Comparison of ENCODE assay signal across 17 cellular contexts in the genomic region with DNA sequence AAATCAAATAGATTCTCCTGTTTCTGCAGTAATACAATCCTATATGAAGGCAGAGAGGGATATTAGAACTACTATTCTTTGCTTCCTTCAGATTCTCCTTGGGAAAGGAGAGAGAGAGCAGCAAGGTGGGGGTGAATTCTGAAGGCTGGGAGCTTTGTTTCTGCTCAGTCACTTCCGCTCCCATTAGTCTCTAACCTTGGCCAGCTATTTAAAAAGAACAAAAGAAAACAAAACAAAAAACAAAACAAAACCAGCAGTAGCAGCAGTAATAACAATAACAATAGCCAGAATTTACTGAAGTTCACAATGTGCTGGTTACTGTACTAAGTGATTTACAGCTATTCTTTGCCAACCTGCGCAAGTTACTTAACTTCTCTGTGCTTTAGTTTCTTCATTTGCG. TPM values are rescaled to one million over a fixed set of nuclear protein-coding genes. Genes with fewer than 3 reads are reported as not detected.
A peak's percentile ranks its signal among the peaks of the same experiment; 100 is the strongest.
DNase-seq lines count a peak whose midpoint lies in the region; ATAC-seq, FAIRE-seq and TF ChIP-seq lines count a peak whose summit lies in the region.
"Had no signal": no experiment of that assay in that cellular context is flagged by ENCODE, and none has a peak within 500 bp of the region (broad histone marks: within the 10 kb centered on the region; RNA-seq: fewer than 3 reads in every experiment).

No MANE protein-coding gene starts in this region.

- intact Hi-C loops in left cardiac atrium (cut with DNase I), result no loop called here

- H3K27ac ChIP-seq in endodermal cell (ENCODE audit: low read depth, low read length), result no peak overlapping the region
- no peak overlapping the region for H3K27ac ChIP-seq in GM23248
- H3K27ac ChIP-seq: 22Rv1, A549, C4-2B had no signal

- H3K9me3 ChIP-seq in endodermal cell (ENCODE audit: control insufficient read depth, low read length), result no peaks in the 10 kb centered on the region
- H3K9me3 ChIP-seq in GM23248 (ENCODE audit: low read depth), result no peaks in the 10 kb centered on the region
- H3K9me3 ChIP-seq: A549, Caco-2 had no signal

- H3K9me2 ChIP-seq in GM23248 (ENCODE audit: insufficient read depth), result no peaks in the 10 kb centered on the region

- H3K4me3 Mint-ChIP-seq in WTC11 (no peak overlapping the region), endodermal cell (no peak overlapping the region)
- H3K4me3 Mint-ChIP-seq: CD4-positive, alpha-beta T cell had no signal

- H4K20me1 ChIP-seq in GM23248 (ENCODE audit: insufficient read depth), result no peaks in the 10 kb centered on the region

- H3K4me1 ChIP-seq in endodermal cell (ENCODE audit: control insufficient read depth, insufficient read depth, low read length) (peaks cover 5% of the 10 kb centered on the region), GM23248 (ENCODE audit: insufficient read depth) (no peaks in the 10 kb centered on the region)
- H3K4me1 ChIP-seq: A549, Caco-2 had no signal

- H3K27me3 Mint-ChIP-seq in WTC11 (ENCODE audit: low read depth), result peaks cover 98% of the 10 kb centered on the region
- H3K27me3 Mint-ChIP-seq in endodermal cell (ENCODE audit: insufficient read depth), result peaks cover 69% of the 10 kb centered on the region

- 66% methylated on average over 3 of the region's 3 CpGs; no CpG with 5 or more reads in 1 of the 2 experiments for WGBS in endodermal cell (ENCODE audit: insufficient coverage in 1 of 2, insufficient read length in 1 of 2), 2 experiments
- WGBS in GM23248 (ENCODE audit: low coverage in 1 of 2, low lambda C conversion rate in 2 of 2, missing lambda C conversion rate in 2 of 2), 2 experiments, result 88 to 94% methylated on average over 3 of the region's 3 CpGs

- peak; percentile 44 for FAIRE-seq in GM12892 (lab: Jason Lieb, UNC)
- FAIRE-seq: A549, D721Med, G401.6 had no signal

- H3K36me3 ChIP-seq in endodermal cell (ENCODE audit: control insufficient read depth, insufficient read depth, low read length), result no peaks in the 10 kb centered on the region
- no peaks in the 10 kb centered on the region for H3K36me3 ChIP-seq in GM23248 (ENCODE audit: low read depth)

- in situ Hi-C loops in GM23248 (cut with MboI), result no loop called here

- no peak overlapping the region for H2AFZ ChIP-seq in GM23248

- H3K4me1 Mint-ChIP-seq in WTC11 (peaks cover 17% of the 10 kb centered on the region), endodermal cell (peaks cover 21% of the 10 kb centered on the region)

- TF ChIP-seq POLR2A in GM12892 (IDR thresholded peaks at IDR 0.05; ENCODE audit: low read depth, low read length), result no peak

- no peak overlapping the region for H3K27ac Mint-ChIP-seq in WTC11
- H3K27ac Mint-ChIP-seq in endodermal cell, result no peak overlapping the region
- H3K27ac Mint-ChIP-seq: CD4-positive, alpha-beta T cell had no signal

- H3K9ac ChIP-seq in endodermal cell (ENCODE audit: extremely low read depth, low read length, poor library complexity, severe bottlenecking) (no peak overlapping the region), GM23248 (no peak overlapping the region)

- H3K4me3 ChIP-seq in endodermal cell (ENCODE audit: low read length) (no peak overlapping the region), GM23248 (no peak overlapping the region)
- H3K4me3 ChIP-seq: A549 had no signal

- DNase-seq in GM12892 (ENCODE audit: insufficient read length), result no peak
- DNase-seq in WTC11 (ENCODE audit: low spot score), result no peak
- peak; percentile 46 for DNase-seq in endodermal cell
- DNase-seq in iPS-NIHi11 (ENCODE audit: low spot score), result peak; percentile 22
- DNase-seq in left cardiac atrium, result no peak
- DNase-seq in GM23248, result no peak
- no peak for DNase-seq in OCI-M1 (lab: John Stamatoyannopoulos, UW)
- DNase-seq: AML-193; Caco-2; CD4-positive, alpha-beta T cell; H7 had no signal

- no peaks in the 10 kb centered on the region for H3K79me2 ChIP-seq in GM23248 (ENCODE audit: insufficient read depth)

- H3K36me3 Mint-ChIP-seq in WTC11 (no peaks in the 10 kb centered on the region), endodermal cell (ENCODE audit: low read depth) (no peaks in the 10 kb centered on the region)

- POLR2A ChIA-PET in WTC11 (lab: Charles Lee), result interaction anchor here (0.9 to 1.3 kb wide), 2 partner anchors 10 to 287 kb away, joined by 3 to 8 read pairs; partner anchors contain the start of gene GPR85

- TF ChIP-seq CTCF in WTC11 (IDR thresholded peaks at IDR 0.05) (no peak), endodermal cell (conservative IDR thresholded peaks at IDR 0.05) (no peak)

- H3F3A ChIP-seq in GM23248 (ENCODE audit: insufficient read depth), result no peaks in the 10 kb centered on the region

- H3K4me2 ChIP-seq in GM23248 (ENCODE audit: unreplicated experiment), result no peak overlapping the region
- H3K4me2 ChIP-seq: A549 had no signal

- CTCF ChIA-PET in WTC11 (lab: Charles Lee), result interaction anchor here (0.8 kb wide), 1 partner anchor 83 kb away, joined by 3 read pairs; no protein-coding TSS in a partner anchor

- peaks cover 69% of the 10 kb centered on the region for H3K27me3 ChIP-seq in endodermal cell (ENCODE audit: control insufficient read depth, insufficient read depth, low read length, poor library complexity, severe bottlenecking)
- no peaks in the 10 kb centered on the region for H3K27me3 ChIP-seq in GM23248 (replicated peaks; ENCODE audit: insufficient read depth)

- ATAC-seq in WTC11, result peak; percentile 77
- no peak for ATAC-seq in HG02970 (IDR thresholded peaks at IDR 0.05; ENCODE audit: low FRiP score, unreplicated experiment)
- no peak for ATAC-seq in left cardiac atrium
- ATAC-seq: A549 had no signal

- H3K9me3 Mint-ChIP-seq in WTC11 (no peaks in the 10 kb centered on the region), endodermal cell (no peaks in the 10 kb centered on the region)
- H3K9me3 Mint-ChIP-seq: CD4-positive, alpha-beta T cell had no signal

TF ChIP-seq in WTC11, 78 proteins besides CTCF, POLR2A, EP300 and RAD21:
- peak; percentile 51; the same call in 1 of the 2 replicates for TF ChIP-seq NFE2L1 (CRISPR knock-in tag; IDR thresholded peaks at IDR 0.05)
- TF ChIP-seq E2F1 (CRISPR knock-in tag; IDR thresholded peaks at IDR 0.05), result no peak

RNA-seq across cellular contexts. Expression of gene GPR85, which starts 9.9 kb away (rescaled TPM):
- not detected for polyA plus RNA-seq in GM12892 (2012; ENCODE audit: missing spikeins)
- total RNA-seq in WTC11 (2021) (0.09 to 0.34 TPM (median 0.09 TPM) in 3 replicates), endodermal cell (under 1 TPM in 1 of 2 donors, not detected in 1; 0.13 TPM), left cardiac atrium (1 to 10 TPM; 1.9 to 2.4 TPM)
- 2.1 TPM for polyA plus RNA-seq in endodermal cell (2013, experiment 1 of 2)
- polyA plus RNA-seq in endodermal cell (2013, experiment 2 of 2), result 3.9 TPM
- total RNA-seq in GM23248 (2014; rRNA removed; shearing (Covaris generic)), result 5.1 and 7.2 TPM in 2 replicates
- 1.3 and 1.8 TPM in 2 replicates for polyA plus RNA-seq in GM23248 (2016; fragmentation: Nextera tagmentation; extraction: Ambion mirVana)
- total RNA-seq: Caco-2; CD4-positive, alpha-beta T cell had no signal

RNA-seq across cellular contexts. Expression of gene SMIM30, which starts 41.7 kb away (rescaled TPM):
- 85.1 TPM for polyA plus RNA-seq in GM12892 (2012; ENCODE audit: missing spikeins)
- 44.8 to 47.9 TPM (median 47.2 TPM) in 3 replicates for total RNA-seq in WTC11 (2021)
- 10 to 100 TPM; 36.2 to 45.8 TPM for total RNA-seq in endodermal cell
- polyA plus RNA-seq in endodermal cell (2013, experiment 1 of 2), result 53.4 TPM
- polyA plus RNA-seq in endodermal cell (2013, experiment 2 of 2), result 48.9 TPM
- 10 to 100 TPM; 78.1 to 85.9 TPM for total RNA-seq in left cardiac atrium
- 60.3 and 63.9 TPM in 2 replicates for total RNA-seq in GM23248 (2014; rRNA removed; shearing (Covaris generic))
- polyA plus RNA-seq in GM23248 (2016; fragmentation: Nextera tagmentation; extraction: Ambion mirVana), result 99.7 and 106 TPM in 2 replicates

Comparison
In these comparisons a context has a peak if more than half of its experiments do, and no peak if none do; other contexts are left out.
1. DNase-seq: peak in endodermal cell (single experiment) and iPS-NIHi11 (single experiment); none in GM12892 (single experiment), WTC11 (single experiment), left cardiac atrium (single experiment), GM23248 (single experiment) and OCI-M1 (single experiment).